In the genomic region with DNA sequence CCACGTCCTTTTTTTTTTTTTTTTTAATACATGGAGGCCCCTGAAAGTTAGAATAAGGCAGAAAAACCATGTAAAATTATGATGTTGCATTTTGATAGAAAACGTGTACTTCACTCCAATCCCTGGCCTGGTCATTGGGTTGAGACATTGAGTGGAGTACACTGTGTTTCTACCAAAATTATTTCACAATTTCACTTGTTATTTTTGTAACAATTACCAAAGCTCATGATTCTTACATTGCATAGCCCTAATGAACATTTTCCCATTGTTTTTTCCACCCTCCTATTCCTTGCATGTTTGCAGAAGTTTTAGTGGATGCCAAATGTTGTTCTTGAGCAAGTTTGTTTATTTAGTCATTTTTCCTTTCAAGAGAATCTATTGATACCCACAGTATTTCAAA, we compare ENCODE assay signal across 19 cellular contexts. TPM values are rescaled to one million over a fixed set of nuclear protein-coding genes. Genes with fewer than 3 reads are reported as not detected.
DNase-seq lines count a peak whose midpoint lies in the region; ATAC-seq, FAIRE-seq and TF ChIP-seq lines count a peak whose summit lies in the region.
"Had no signal": no experiment of that assay in that cellular context is flagged by ENCODE, and none has a peak within 500 bp of the region (broad histone marks: within the 10 kb centered on the region; RNA-seq: fewer than 3 reads in every experiment).

No MANE protein-coding gene starts in this region.

- ATAC-seq in omental fat pad (ENCODE audit: low FRiP score), result peak; percentile 73
- no peak for ATAC-seq in upper lobe of right lung
- no peak for ATAC-seq in HepG2

- in situ Hi-C loops in HepG2 (cut with HindIII; ENCODE audit: extremely low pct_ligation_motif_present, low pct_unique_long_range_greater_than_20kb), result no loop called here

- no peaks in the 10 kb centered on the region for H4K20me1 ChIP-seq in HepG2 (ENCODE audit: insufficient read depth, low read length)
- H4K20me1 ChIP-seq: BLaER1 had no signal

- H3K36me3 ChIP-seq in suprapubic skin (no peaks in the 10 kb centered on the region), upper lobe of right lung (no peaks in the 10 kb centered on the region), HepG2 (replicated peaks in 1 of 2; ENCODE audit: control insufficient read depth in 1 of 2, insufficient read depth in 2 of 2, low read length in 2 of 2) (no peaks in the 10 kb centered on the region)
- H3K36me3 ChIP-seq: BLaER1 had no signal

- POLR2A ChIA-PET in HepG2 (lab: Yijun Ruan, JAX), result no interaction called here

- H3K4me3 ChIP-seq in suprapubic skin (no peak overlapping the region), upper lobe of right lung (no peak overlapping the region), HepG2 (replicated peaks in 1 of 3; ENCODE audit: insufficient read depth in 1 of 3, low read depth in 2 of 3, low read length in 3 of 3) (no peak overlapping the region)
- H3K4me3 ChIP-seq: BLaER1 had no signal

- no peak overlapping the region for H3K4me2 ChIP-seq in HepG2 (ENCODE audit: low read depth, low read length)
- H3K4me2 ChIP-seq: BLaER1 had no signal

- no peaks in the 10 kb centered on the region for H3K27me3 ChIP-seq in suprapubic skin
- no peaks in the 10 kb centered on the region for H3K27me3 ChIP-seq in upper lobe of right lung
- H3K27me3 ChIP-seq in HepG2 (ENCODE audit: control insufficient read depth in 1 of 2, insufficient read depth in 2 of 2, low read length in 2 of 2), result 0 out of 5 replicates have a peak, but pooled peaks cover 0 to 3% of the 10 kb centered on the region in 2 experiments
- H3K27me3 ChIP-seq: BLaER1 had no signal

- intact Hi-C loops in upper lobe of right lung (cut with DNase I), result no loop called here
- intact Hi-C loops in HepG2 (cut with micrococcal nuclease; ENCODE audit: unreplicated experiment), result no loop called here

- H3K27ac ChIP-seq in suprapubic skin (peak overlapping the region; percentile 84), upper lobe of right lung (no peak overlapping the region), HepG2 (ENCODE audit: extremely low read length, insufficient read depth, low read length) (no peak overlapping the region)
- H3K27ac ChIP-seq: BLaER1, RWPE1 had no signal

- FAIRE-seq in HepG2 (lab: Jason Lieb, UNC), result no peak

- 50% methylated on average over 2 of the region's 2 CpGs for WGBS in suprapubic skin
- WGBS in HepG2 (ENCODE audit: low lambda C conversion rate), result 0% methylated on average over 2 of the region's 2 CpGs

- CTCF ChIA-PET in HepG2 (lab: Yijun Ruan, JAX; ENCODE audit: low intra/inter-chr PET ratio, low total read pairs), result no interaction called here

- TF ChIP-seq EP300 in suprapubic skin (IDR thresholded peaks at IDR 0.05) (no peak), HepG2 (IDR thresholded peaks at IDR 0.05; ENCODE audit: low read depth in 2 of 2, low read length in 2 of 2) (no peak), HepG2 (CRISPR knock-in tag; IDR thresholded peaks at IDR 0.05; ENCODE audit: borderline replicate concordance) (no peak)

- TF ChIP-seq CTCF in omental fat pad (IDR thresholded peaks at IDR 0.05) (no peak), suprapubic skin (IDR thresholded peaks at IDR 0.05) (no peak), upper lobe of right lung (IDR thresholded peaks at IDR 0.05) (no peak), HepG2 (CRISPR knock-in tag; IDR thresholded peaks at IDR 0.05) (no peak)

- DNase-seq in LHCN-M2 (ENCODE audit: low read depth) (peak; percentile 44), fibroblast of gingiva (ENCODE audit: low read depth) (peak; percentile 85), omental fat pad (ENCODE audit: low spot score) (no peak), suprapubic skin (ENCODE audit: low spot score in 2 of 2) (no peak), upper lobe of right lung (no peak), ureter (ENCODE audit: low spot score) (no peak), NCI-H1417 (lab: John Stamatoyannopoulos, UW) (no peak), HepG2 (ENCODE audit: low spot score) (no peak)
- DNase-seq: CD8-positive, alpha-beta memory T cell; DMS79; HCEC 1CT; Kasumi-1; NCI-H1436; NCI-H2029; NCI-H2171 treated with DMSO at 0.1 percent for 48 hours; NCI-H446 treated with DMSO at 0.1 percent for 48 hours had no signal

- BruUV-seq in HepG2 (replicated peaks; lab: Mats Ljungman, UMichigan), result no TSS peak

- no peaks in the 10 kb centered on the region for H3K9me3 ChIP-seq in suprapubic skin
- H3K9me3 ChIP-seq in upper lobe of right lung, result no peaks in the 10 kb centered on the region
- no peaks in the 10 kb centered on the region for H3K9me3 ChIP-seq in HepG2 (ENCODE audit: low read length)
- H3K9me3 ChIP-seq: BLaER1 had no signal

- TF ChIP-seq RAD21 in HepG2 (CRISPR knock-in tag; IDR thresholded peaks at IDR 0.05), result no peak

- no peak overlapping the region for H2AFZ ChIP-seq in HepG2 (ENCODE audit: low read length)

- no peaks in the 10 kb centered on the region for H3K79me2 ChIP-seq in HepG2 (ENCODE audit: insufficient read depth, low read length)

- no peak overlapping the region for H3K9ac ChIP-seq in HepG2 (ENCODE audit: insufficient read depth, low read depth, low read length)
- H3K9ac ChIP-seq: BLaER1 had no signal

- TF ChIP-seq POLR2A in suprapubic skin (IDR thresholded peaks at IDR 0.05) (no peak), HepG2 (IDR thresholded peaks at IDR 0.05; ENCODE audit: insufficient read depth in 1 of 2, low read depth in 2 of 2, low read length in 2 of 2) (no peak)

- H3K4me1 ChIP-seq in suprapubic skin (peaks cover 44% of the 10 kb centered on the region), upper lobe of right lung (peaks cover 4% of the 10 kb centered on the region), HepG2 (ENCODE audit: insufficient read depth, low read length) (no peaks in the 10 kb centered on the region)

TF ChIP-seq in HepG2, 621 proteins besides CTCF, POLR2A, EP300 and RAD21 (continues in another document):
- TF ChIP-seq CBX5 (CRISPR knock-in tag; IDR thresholded peaks at IDR 0.05; ENCODE audit: borderline replicate concordance) (no peak), SRSF9 (IDR thresholded peaks at IDR 0.05; ENCODE audit: borderline replicate concordance, insufficient read depth, low read depth, low read length, poor library complexity, severe bottlenecking) (no peak), U2AF2 (IDR thresholded peaks at IDR 0.05; ENCODE audit: low read depth, low read length) (no peak), HOXA9 (CRISPR knock-in tag; IDR thresholded peaks at IDR 0.05; ENCODE audit: borderline replicate concordance) (no peak), BRF2 (CRISPR knock-in tag; IDR thresholded peaks at IDR 0.05) (no peak)

RNA-seq across cellular contexts. Expression of gene MAMDC2, which starts 21.9 kb away (rescaled TPM):
- total RNA-seq in LHCN-M2 (2014; rRNA removed) (42.1 and 53.2 TPM in 2 replicates), omental fat pad (10 to 100 TPM in 3 of 4 donors, 1 to 10 TPM in 1; 9.0 to 43.7 (median 16.5) TPM), suprapubic skin (10 to 100 TPM in 2 of 4 donors, 1 to 10 TPM in 2; 4.1 to 17.3 (median 9.3) TPM), upper lobe of right lung (72.0 TPM), ureter (46.3 TPM), HepG2 (2016; rRNA removed; fragmentation: Illumina TruSeq; extraction: Trizol) (not detected in 2 replicates)
- polyA plus RNA-seq in LHCN-M2 (2012), result 19.7 TPM
- total RNA-seq in HepG2 (2016; cell fraction: cytosol; rRNA removed; fragmentation: Illumina TruSeq; extraction: Trizol; ENCODE audit: low read depth), result not detected in 2 replicates
- not detected in 2 replicates for total RNA-seq in HepG2 (2016; cell fraction: insoluble cytoplasmic fraction; rRNA removed; fragmentation: Illumina TruSeq; extraction: Trizol)
- total RNA-seq in HepG2 (2016; cell fraction: membrane; rRNA removed; fragmentation: Illumina TruSeq; extraction: Trizol), result not detected in 2 replicates
- not detected in 2 replicates for total RNA-seq in HepG2 (2016; cell fraction: nucleus; rRNA removed; fragmentation: Illumina TruSeq; extraction: Trizol)
- 0.03 TPM in 1 of 2 replicates, not detected in the other for polyA plus RNA-seq in HepG2 (2011; rRNA removed)
- polyA plus RNA-seq in HepG2 (2011; cell fraction: cytosol; rRNA removed), result 0.01 TPM in 1 of 2 replicates, not detected in the other
- not detected in 2 replicates for polyA plus RNA-seq in HepG2 (2011; cell fraction: nucleus; rRNA removed)
- not detected in 2 replicates for polyA plus RNA-seq in HepG2 (2012)
- not detected in 2 replicates for polyA plus RNA-seq in HepG2 (2016; cell fraction: cytosol; fragmentation: Illumina TruSeq; extraction: Trizol; ENCODE audit: low read depth)
- polyA plus RNA-seq in HepG2 (2016; cell fraction: insoluble cytoplasmic fraction; fragmentation: Illumina TruSeq; extraction: Trizol; ENCODE audit: low read depth), result not detected in 2 replicates
- polyA plus RNA-seq in HepG2 (2016; cell fraction: membrane; fragmentation: Illumina TruSeq; extraction: Trizol; ENCODE audit: low read depth), result not detected in 2 replicates
- polyA plus RNA-seq in HepG2 (2016; cell fraction: nucleus; fragmentation: Illumina TruSeq; extraction: Trizol; ENCODE audit: insufficient read depth, low read depth), result not detected in 2 replicates
- 0.19 TPM in 1 of 2 replicates, not detected in the other for polyA minus RNA-seq in HepG2 (2011; rRNA and poly(A)+ RNA removed; ENCODE audit: low replicate concordance)
- not detected in 2 replicates for polyA minus RNA-seq in HepG2 (2011; cell fraction: cytosol; rRNA and poly(A)+ RNA removed)
- polyA minus RNA-seq in HepG2 (2011; cell fraction: nucleus; rRNA and poly(A)+ RNA removed), result not detected in 2 replicates
- total RNA-seq: CD8-positive, alpha-beta memory T cell had no signal
- polyA plus RNA-seq: IgD-negative memory B cell had no signal

Comparison
In these comparisons a context has a peak if more than half of its experiments do, and no peak if none do; other contexts are left out.
1. DNase-seq: peak in LHCN-M2 (single experiment) and fibroblast of gingiva (single experiment); none in omental fat pad (single experiment), suprapubic skin (0 of 2), upper lobe of right lung (single experiment), ureter (single experiment), NCI-H1417 (0 of 3) and HepG2 (single experiment).
2. RNA of gene MAMDC2, which starts 21.9 kb away (total RNA-seq): 72.0 TPM in upper lobe of right lung (single experiment), 42.1 to 53.2 TPM in LHCN-M2, 46.3 TPM in ureter (single experiment), 9.0 to 43.7 TPM in omental fat pad and 4.1 to 17.3 TPM in suprapubic skin; not detected in HepG2; every median in the first group is over 4 times any median in the second.